Comparison of ENCODE assay signal across 21 cellular contexts in genomic region chr11:57230797-57231538, GRCh38. TPM values are rescaled to one million over a fixed set of nuclear protein-coding genes. Genes with fewer than 3 reads are reported as not detected.
DNase-seq lines count a peak whose midpoint lies in the region; ATAC-seq, FAIRE-seq and TF ChIP-seq lines count a peak whose summit lies in the region.
"Had no signal": no experiment of that assay in that cellular context is flagged by ENCODE, and none has a peak within 500 bp of the region (broad histone marks: within the 10 kb centered on the region; RNA-seq: fewer than 3 reads in every experiment).

No MANE protein-coding gene starts in this region.

- TF ChIP-seq POLR2A in H54 (IDR thresholded peaks at IDR 0.05; ENCODE audit: low read depth, low read length): no peak

- ATAC-seq in stimulated activated naive CD8-positive, alpha-beta T cell treated with anti-CD3 and anti-CD28 coated beads, Interleukin-15, amount 100 ng/mL, for 72 hours: peak; percentile 13
- ATAC-seq in stimulated activated naive CD8-positive, alpha-beta T cell treated with anti-CD3 and anti-CD28 coated beads, Interleukin-15, Interleukin-2, amounts not matched to agents 100 U/mL and 50 U/mL, for 24 hours: no peak
- no peak for ATAC-seq in GM21423 (IDR thresholded peaks at IDR 0.05; ENCODE audit: unreplicated experiment)
- ATAC-seq in activated T-cell treated with anti-CD3 and anti-CD28 coated beads, Interleukin-2, amount 50 U/mL, for 4 hours: no peak
- ATAC-seq: gastroesophageal sphincter had no signal

- peaks cover 65% of the 10 kb centered on the region for H3K27me3 Mint-ChIP-seq in stimulated activated naive CD8-positive, alpha-beta T cell treated with anti-CD3 and anti-CD28 coated beads, Interleukin-15, amount 100 ng/mL, for 72 hours
- H3K27me3 Mint-ChIP-seq in neural crest cell (ENCODE audit: low read depth): peaks cover 40% of the 10 kb centered on the region
- peaks cover 58% of the 10 kb centered on the region for H3K27me3 Mint-ChIP-seq in activated T-cell treated with anti-CD3 and anti-CD28 coated beads, Interleukin-2, amount 50 U/mL, for 4 hours (ENCODE audit: low read depth)

- no peaks in the 10 kb centered on the region for H3K9me3 Mint-ChIP-seq in stimulated activated naive CD8-positive, alpha-beta T cell treated with anti-CD3 and anti-CD28 coated beads, Interleukin-15, amount 100 ng/mL, for 72 hours
- H3K9me3 Mint-ChIP-seq in neural crest cell: no peaks in the 10 kb centered on the region
- H3K9me3 Mint-ChIP-seq in activated T-cell treated with anti-CD3 and anti-CD28 coated beads, Interleukin-2, amount 50 U/mL, for 4 hours: no peaks in the 10 kb centered on the region
- H3K9me3 Mint-ChIP-seq: activated T-cell treated with anti-CD3 and anti-CD28 coated beads, Interleukin-2, amount 50 U/mL, for 24 hours had no signal

- H3K36me3 Mint-ChIP-seq in neural crest cell (ENCODE audit: low read depth): no peaks in the 10 kb centered on the region
- H3K36me3 Mint-ChIP-seq in activated T-cell treated with anti-CD3 and anti-CD28 coated beads, Interleukin-2, amount 50 U/mL, for 4 hours (ENCODE audit: insufficient read depth): no peaks in the 10 kb centered on the region
- H3K36me3 Mint-ChIP-seq: CD8-positive, alpha-beta memory T cell had no signal

- intact Hi-C loops in left ventricle myocardium inferior (cut with micrococcal nuclease): no loop called here

- H3K36me3 ChIP-seq in left ventricle myocardium inferior: no peaks in the 10 kb centered on the region
- H3K36me3 ChIP-seq: gastroesophageal sphincter, thoracic aorta had no signal

- peak overlapping the region; percentile 35 for H3K4me3 ChIP-seq in left ventricle myocardium inferior
- H3K4me3 ChIP-seq: gastroesophageal sphincter, SK-N-MC, thoracic aorta had no signal

- H3K4me1 Mint-ChIP-seq in stimulated activated naive CD8-positive, alpha-beta T cell treated with anti-CD3 and anti-CD28 coated beads, Interleukin-15, amount 100 ng/mL, for 72 hours: peaks cover 6% of the 10 kb centered on the region
- H3K4me1 Mint-ChIP-seq in neural crest cell: peaks cover 21% of the 10 kb centered on the region
- H3K4me1 Mint-ChIP-seq in activated T-cell treated with anti-CD3 and anti-CD28 coated beads, Interleukin-2, amount 50 U/mL, for 4 hours (ENCODE audit: low read depth): no peaks in the 10 kb centered on the region
- H3K4me1 Mint-ChIP-seq: CD8-positive, alpha-beta memory T cell had no signal

- peaks cover 64% of the 10 kb centered on the region for H3K4me1 ChIP-seq in left ventricle myocardium inferior

- no peak overlapping the region for H3K27ac Mint-ChIP-seq in stimulated activated naive CD8-positive, alpha-beta T cell treated with anti-CD3 and anti-CD28 coated beads, Interleukin-15, amount 100 ng/mL, for 72 hours
- H3K27ac Mint-ChIP-seq in neural crest cell (ENCODE audit: unreplicated experiment): peak overlapping the region; percentile 22
- H3K27ac Mint-ChIP-seq: activated T-cell treated with anti-CD3 and anti-CD28 coated beads, Interleukin-2, amount 50 U/mL, for 24 hours; CD8-positive, alpha-beta memory T cell had no signal

- no peak for FAIRE-seq in H54 (lab: Jason Lieb, UNC)
- FAIRE-seq: endometrium, keratinocyte had no signal

- peaks cover 51% of the 10 kb centered on the region for H3K27me3 ChIP-seq in left ventricle myocardium inferior (ENCODE audit: low read depth)

- peak overlapping the region; percentile 62 for H3K27ac ChIP-seq in left ventricle myocardium inferior (replicated peaks)
- H3K27ac ChIP-seq: gastroesophageal sphincter, SK-N-MC, thoracic aorta had no signal

- H3K9me3 ChIP-seq in left ventricle myocardium inferior (replicated peaks): peaks cover under 1% of the 10 kb centered on the region
- H3K9me3 ChIP-seq: gastroesophageal sphincter, thoracic aorta had no signal

- TF ChIP-seq CTCF in left ventricle myocardium inferior (IDR thresholded peaks at IDR 0.05; ENCODE audit: borderline replicate concordance): no peak
- no peak for TF ChIP-seq CTCF in neural crest cell (conservative IDR thresholded peaks at IDR 0.05)

- no peak overlapping the region for H3K4me3 Mint-ChIP-seq in stimulated activated naive CD8-positive, alpha-beta T cell treated with anti-CD3 and anti-CD28 coated beads, Interleukin-15, amount 100 ng/mL, for 72 hours
- H3K4me3 Mint-ChIP-seq in neural crest cell: no peak overlapping the region
- H3K4me3 Mint-ChIP-seq in activated T-cell treated with anti-CD3 and anti-CD28 coated beads, Interleukin-2, amount 50 U/mL, for 4 hours: no peak overlapping the region
- H3K4me3 Mint-ChIP-seq: activated T-cell treated with anti-CD3 and anti-CD28 coated beads, Interleukin-2, amount 50 U/mL, for 24 hours; CD8-positive, alpha-beta memory T cell had no signal

- no peak for DNase-seq in stimulated activated naive CD8-positive, alpha-beta T cell treated with anti-CD3 and anti-CD28 coated beads, Interleukin-15, amount 100 ng/mL, for 72 hours
- no peak for DNase-seq in stimulated activated naive CD8-positive, alpha-beta T cell treated with anti-CD3 and anti-CD28 coated beads, Interleukin-15, Interleukin-2, amounts not matched to agents 100 U/mL and 50 U/mL, for 24 hours
- no peak for DNase-seq in left ventricle myocardium inferior
- DNase-seq in neural crest cell (ENCODE audit: low read depth, low spot score): no peak
- no peak for DNase-seq in H54 (ENCODE audit: insufficient read length, low spot score)
- no peak for DNase-seq in activated T-cell treated with anti-CD3 and anti-CD28 coated beads, Interleukin-2, amount 50 U/mL, for 4 hours
- no peak for DNase-seq in NCI-H526 treated with DMSO at 0.1 percent for 48 hours (lab: John Stamatoyannopoulos, UW)
- DNase-seq: 8988T; activated T-cell treated with anti-CD3 and anti-CD28 coated beads, Interleukin-2, amount 50 U/mL, for 24 hours; CD8-positive, alpha-beta memory T cell; cerebellar nuclear complex; NCI-H1436 treated with DMSO at 0.1 percent for 48 hours; NCI-H446 treated with DMSO at 0.1 percent for 48 hours had no signal

RNA-seq across cellular contexts. Expression of gene APLNR, which starts 6.1 kb away (rescaled TPM):
- total RNA-seq in left ventricle myocardium inferior (8.5 TPM), neural crest cell (3.0 and 3.9 TPM in 2 replicates)
- total RNA-seq in activated T-cell treated with anti-CD3 and anti-CD28 coated beads, Interleukin-2, amount 50 U/mL, for 4 hours: not detected
- total RNA-seq: CD8-positive, alpha-beta memory T cell; OCI-LY7 had no signal

RNA-seq across cellular contexts. Expression of gene LRRC55, which starts 49.2 kb away (rescaled TPM):
- total RNA-seq in left ventricle myocardium inferior (0.16 TPM), neural crest cell (6.0 and 6.4 TPM in 2 replicates)
- total RNA-seq in activated T-cell treated with anti-CD3 and anti-CD28 coated beads, Interleukin-2, amount 50 U/mL, for 4 hours: not detected
- total RNA-seq: CD8-positive, alpha-beta memory T cell; OCI-LY7; posterior vena cava; thoracic aorta had no signal
